In genomic region chr14:99675951-99676350, GRCh38 we compare ENCODE assay signal across 23 cellular contexts. TPM values are rescaled to one million over a fixed set of nuclear protein-coding genes. Genes with fewer than 3 reads are reported as not detected.
DNase-seq lines count a peak whose midpoint lies in the region; ATAC-seq and TF ChIP-seq lines count a peak whose summit lies in the region.
"Had no signal": no experiment of that assay in that cellular context is flagged by ENCODE, and none has a peak within 500 bp of the region (broad histone marks: within the 10 kb centered on the region; RNA-seq: fewer than 3 reads in every experiment).

No MANE protein-coding gene starts in this region.

- no peaks in the 10 kb centered on the region for H4K20me1 ChIP-seq in IMR-90 (ENCODE audit: insufficient read depth, low read length)
- H4K20me1 ChIP-seq in neural progenitor cell (ENCODE audit: low read depth), result no peaks in the 10 kb centered on the region
- H4K20me1 ChIP-seq: BLaER1 had no signal

- BruUV-seq in IMR-90 (replicated peaks; lab: Mats Ljungman, UMichigan), result no TSS peak

- peaks cover 23% of the 10 kb centered on the region in 2 donors for H3K4me1 Mint-ChIP-seq in effector memory CD8-positive, alpha-beta T cell (ENCODE audit: low read depth in 2 of 2)
- H3K4me1 Mint-ChIP-seq in neural progenitor cell, result peaks cover 27% of the 10 kb centered on the region
- peaks cover 33% of the 10 kb centered on the region for H3K4me1 Mint-ChIP-seq in stimulated activated effector memory CD8-positive, alpha-beta T cell treated with anti-CD3 and anti-CD28 coated beads, Interleukin-12 subunit alpha, Interleukin-12 subunit beta, amount 100 ng/mL, for 72 hours

- no peak for TF ChIP-seq POLR2A in IMR-90 (IDR thresholded peaks at IDR 0.05; ENCODE audit: low read depth, low read length)

- no peak overlapping the region for H3K4ac ChIP-seq in IMR-90 (ENCODE audit: low read depth, low read length)

- no peak overlapping the region for H3K56ac ChIP-seq in IMR-90 (ENCODE audit: extremely low read depth, insufficient read depth, low read length)

- no peak for TF ChIP-seq CTCF in IMR-90 (conservative IDR thresholded peaks at IDR 0.05; ENCODE audit: low read depth, low read length)
- no peak for TF ChIP-seq CTCF in neural progenitor cell (IDR thresholded peaks at IDR 0.05)

- H3K4me3 ChIP-seq in IMR-90 (ENCODE audit: insufficient read depth, low read depth, low read length), result no peak overlapping the region
- H3K4me3 ChIP-seq in neural progenitor cell, result no peak overlapping the region
- H3K4me3 ChIP-seq: BLaER1 had no signal

- dilution Hi-C loops in IMR-90 (cut with HindIII; ENCODE audit: low sequenced_read_pairs, unreplicated experiment), result no loop called here

- CTCF ChIA-PET in IMR-90 (lab: Yijun Ruan, JAX), result no interaction called here

- DNase-seq in IMR-90 (no peak), neural progenitor cell (ENCODE audit: low spot score) (no peak), COR-L47 (lab: John Stamatoyannopoulos, UW) (no peak), dermis blood vessel endothelial cell (no peak), NCI-H146 (lab: John Stamatoyannopoulos, UW) (no peak)
- DNase-seq in effector memory CD8-positive, alpha-beta T cell, result no peak
- no peak for DNase-seq in stimulated activated effector memory CD8-positive, alpha-beta T cell treated with anti-CD3 and anti-CD28 coated beads, Interleukin-12 subunit alpha, Interleukin-12 subunit beta, amount 100 ng/mL, for 72 hours (ENCODE audit: low spot score in 2 of 2)
- DNase-seq: DMS 273 treated with DMSO at 0.1 percent for 48 hours, DMS79 treated with DMSO at 0.1 percent for 48 hours, KBM-7, MV-4-11, NCI-H1105 treated with DMSO at 0.1 percent for 48 hours, NCI-H1694 treated with DMSO at 0.1 percent for 48 hours, NCI-H2081, NCI-H2171, NCI-H510A, SHP77 treated with DMSO at 0.1 percent for 48 hours had no signal

- H3K27me3 ChIP-seq in IMR-90 (ENCODE audit: control insufficient read depth, insufficient read depth, low read length) (peaks cover 14% of the 10 kb centered on the region; the same call in 1 of the 2 replicates), neural progenitor cell (no peaks in the 10 kb centered on the region)
- H3K27me3 ChIP-seq: BLaER1 had no signal

- no peak overlapping the region for H2BK20ac ChIP-seq in IMR-90 (ENCODE audit: low read depth, low read length)

- H2AFZ ChIP-seq in IMR-90 (replicated peaks; ENCODE audit: low read length, poor library complexity), result peak overlapping the region; percentile 43
- no peak overlapping the region for H2AFZ ChIP-seq in neural progenitor cell (replicated peaks)

- H2AK9ac ChIP-seq in IMR-90 (replicated peaks; ENCODE audit: low read depth, low read length, poor library complexity), result no peak overlapping the region

- H3K79me2 ChIP-seq in neural progenitor cell (ENCODE audit: low read depth), result no peaks in the 10 kb centered on the region

- H3K4me2 ChIP-seq in IMR-90 (ENCODE audit: low read depth, low read length), result no peak overlapping the region
- no peak overlapping the region for H3K4me2 ChIP-seq in neural progenitor cell
- H3K4me2 ChIP-seq: BLaER1 had no signal

- no peak overlapping the region for H3K18ac ChIP-seq in IMR-90 (ENCODE audit: low read depth, low read length)

- H3K27ac Mint-ChIP-seq in effector memory CD8-positive, alpha-beta T cell, result peak overlapping the region in 1 of 2 donors; percentile 56
- H3K27ac Mint-ChIP-seq in neural progenitor cell, result peak overlapping the region; percentile 94
- H3K27ac Mint-ChIP-seq in stimulated activated effector memory CD8-positive, alpha-beta T cell treated with anti-CD3 and anti-CD28 coated beads, Interleukin-12 subunit alpha, Interleukin-12 subunit beta, amount 100 ng/mL, for 72 hours, result peak overlapping the region; percentile 61
- H3K27ac Mint-ChIP-seq: CD4-positive, CD25-positive, alpha-beta regulatory T cell had no signal

- no peaks in the 10 kb centered on the region for H3K36me3 ChIP-seq in IMR-90 (ENCODE audit: control insufficient read depth, insufficient read depth, low read length)
- no peaks in the 10 kb centered on the region for H3K36me3 ChIP-seq in neural progenitor cell

- peaks cover 18% of the 10 kb centered on the region for H3K9me3 ChIP-seq in IMR-90 (ENCODE audit: control insufficient read depth, insufficient read depth, low read length)
- H3K9me3 ChIP-seq in neural progenitor cell (ENCODE audit: low read depth), result no peaks in the 10 kb centered on the region

- H3K4me1 ChIP-seq in IMR-90 (ENCODE audit: control insufficient read depth, insufficient read depth, low read length), result no peaks in the 10 kb centered on the region
- peaks cover 22% of the 10 kb centered on the region for H3K4me1 ChIP-seq in neural progenitor cell

- H3K27ac ChIP-seq in IMR-90 (ENCODE audit: insufficient read depth, low read length) (no peak overlapping the region), neural progenitor cell (no peak overlapping the region)
- H3K27ac ChIP-seq: BLaER1, RWPE1 had no signal

- no peak overlapping the region for H3K14ac ChIP-seq in IMR-90 (replicated peaks; ENCODE audit: low read depth, low read length)

- H3K9me1 ChIP-seq in IMR-90 (ENCODE audit: insufficient read depth, low read length), result no peaks in the 10 kb centered on the region

- no peak overlapping the region for H4K5ac ChIP-seq in IMR-90 (ENCODE audit: low read depth, low read length)

- WGBS in IMR-90 (ENCODE audit: extremely low coverage in 2 of 2, insufficient read length in 1 of 2), 2 experiments, result 60% methylated on average over 1 of the region's 10 CpGs; no CpG with 5 or more reads in 1 of the 2 experiments

- no peaks in the 10 kb centered on the region for H3K79me1 ChIP-seq in IMR-90 (ENCODE audit: low read depth in 1 of 2, low read length in 2 of 2)

- intact Hi-C loops in IMR-90 (cut with micrococcal nuclease), result no loop called here

- peaks cover 0 to 3% of the 10 kb centered on the region in 2 donors for H3K9me3 Mint-ChIP-seq in effector memory CD8-positive, alpha-beta T cell
- H3K9me3 Mint-ChIP-seq in neural progenitor cell, result peaks cover 12% of the 10 kb centered on the region
- H3K9me3 Mint-ChIP-seq in stimulated activated effector memory CD8-positive, alpha-beta T cell treated with anti-CD3 and anti-CD28 coated beads, Interleukin-12 subunit alpha, Interleukin-12 subunit beta, amount 100 ng/mL, for 72 hours, result peaks cover 4% of the 10 kb centered on the region

- peaks cover 4% of the 10 kb centered on the region for H3K36me3 Mint-ChIP-seq in effector memory CD8-positive, alpha-beta T cell (ENCODE audit: insufficient read depth)
- peaks cover 5% of the 10 kb centered on the region for H3K36me3 Mint-ChIP-seq in neural progenitor cell
- H3K36me3 Mint-ChIP-seq in stimulated activated effector memory CD8-positive, alpha-beta T cell treated with anti-CD3 and anti-CD28 coated beads, Interleukin-12 subunit alpha, Interleukin-12 subunit beta, amount 100 ng/mL, for 72 hours, result no peaks in the 10 kb centered on the region
- H3K36me3 Mint-ChIP-seq: CD4-positive, CD25-positive, alpha-beta regulatory T cell had no signal

- no peak overlapping the region for H4K8ac ChIP-seq in IMR-90 (ENCODE audit: low read depth in 2 of 2, low read length in 2 of 2)

- H2BK5ac ChIP-seq in IMR-90 (ENCODE audit: low read depth, low read length, poor library complexity, severe bottlenecking), result no peak overlapping the region

- no peak overlapping the region for H2AK5ac ChIP-seq in IMR-90 (ENCODE audit: low read depth, low read length)

- H2BK120ac ChIP-seq in IMR-90 (ENCODE audit: low read depth, low read length), result no peak overlapping the region

- ATAC-seq in IMR-90 (ENCODE audit: low read depth), result no peak
- ATAC-seq in effector memory CD8-positive, alpha-beta T cell (replicated peaks), result no peak
- ATAC-seq in stimulated activated effector memory CD8-positive, alpha-beta T cell treated with anti-CD3 and anti-CD28 coated beads, Interleukin-12 subunit alpha, Interleukin-12 subunit beta, amount 100 ng/mL, for 72 hours, result no peak
- ATAC-seq: Panc1 had no signal

- H3K4me3 Mint-ChIP-seq in effector memory CD8-positive, alpha-beta T cell, result peak overlapping the region; percentile 22 to 25
- peak overlapping the region; percentile 65 for H3K4me3 Mint-ChIP-seq in neural progenitor cell
- no peak overlapping the region for H3K4me3 Mint-ChIP-seq in stimulated activated effector memory CD8-positive, alpha-beta T cell treated with anti-CD3 and anti-CD28 coated beads, Interleukin-12 subunit alpha, Interleukin-12 subunit beta, amount 100 ng/mL, for 72 hours
- H3K4me3 Mint-ChIP-seq: CD4-positive, CD25-positive, alpha-beta regulatory T cell had no signal

- H4K91ac ChIP-seq in IMR-90 (ENCODE audit: insufficient read depth, low read depth, low read length), result no peak overlapping the region

- H3F3A ChIP-seq in neural progenitor cell (ENCODE audit: low read depth), result peaks cover 24% of the 10 kb centered on the region

- no peak overlapping the region for H2BK15ac ChIP-seq in IMR-90 (ENCODE audit: low read depth, low read length)

- peaks cover 0 to 9% of the 10 kb centered on the region in 2 donors for H3K27me3 Mint-ChIP-seq in effector memory CD8-positive, alpha-beta T cell
- H3K27me3 Mint-ChIP-seq in neural progenitor cell (ENCODE audit: insufficient read depth, low read depth), result peaks cover 4% of the 10 kb centered on the region

- no peak overlapping the region for H3K23ac ChIP-seq in IMR-90 (ENCODE audit: low read depth, low read length)

- in situ Hi-C loops in IMR-90 (cut with MboI; ENCODE audit: low sequenced_read_pairs), result no loop called here

- TF ChIP-seq RAD21 in IMR-90 (IDR thresholded peaks at IDR 0.05; ENCODE audit: low read length), result no peak

- POLR2A ChIA-PET in IMR-90 (lab: Charles Lee; ENCODE audit: unreplicated experiment), result no interaction called here

- H3K9ac ChIP-seq in IMR-90 (ENCODE audit: low read depth, low read length) (no peak overlapping the region), neural progenitor cell (no peak overlapping the region)
- H3K9ac ChIP-seq: BLaER1 had no signal

TF ChIP-seq in IMR-90, 13 proteins besides CTCF, POLR2A, EP300 and RAD21 (continues in another document):
- TF ChIP-seq BHLHE40 (IDR thresholded peaks at IDR 0.05; ENCODE audit: low read depth, low read length), result no peak

RNA-seq across cellular contexts. Expression of gene CYP46A1, which starts 8.1 kb away (rescaled TPM):
- under 0.01 and 0.18 TPM in 2 replicates for total RNA-seq in IMR-90 (2012; rRNA removed)
- polyA plus RNA-seq in IMR-90 (2012; rRNA removed), result 0.24 and 0.31 TPM in 2 replicates
- polyA plus RNA-seq in IMR-90 (2012; cell fraction: cytosol; rRNA removed), result 0.09 and 0.31 TPM in 2 replicates
- 1.0 and 1.2 TPM in 2 replicates for polyA plus RNA-seq in IMR-90 (2012; cell fraction: nucleus; rRNA removed; ENCODE audit: low replicate concordance)
- total RNA-seq in neural progenitor cell (ENCODE audit: low replicate concordance), result 0.77 and 1.1 TPM in 2 replicates
- total RNA-seq in dermis blood vessel endothelial cell, result under 0.01 and 0.14 TPM in 2 replicates
- total RNA-seq: CD4-positive, CD25-positive, alpha-beta regulatory T cell; HT-29 had no signal
- polyA plus RNA-seq: CD4-positive, CD25-positive, alpha-beta regulatory T cell had no signal

RNA-seq across cellular contexts. Expression of gene HHIPL1, which starts 31.0 kb away (rescaled TPM):
- total RNA-seq in IMR-90 (2012; rRNA removed), result 0.56 and 0.72 TPM in 2 replicates
- polyA plus RNA-seq in IMR-90 (2012; rRNA removed), result 0.65 and 1.4 TPM in 2 replicates
- 0.48 and 1.5 TPM in 2 replicates for polyA plus RNA-seq in IMR-90 (2012; cell fraction: cytosol; rRNA removed)
- 0.64 and 1.3 TPM in 2 replicates for polyA plus RNA-seq in IMR-90 (2012; cell fraction: nucleus; rRNA removed; ENCODE audit: low replicate concordance)
- 0.32 and 1.2 TPM in 2 replicates for total RNA-seq in neural progenitor cell (ENCODE audit: low replicate concordance)
- 1.7 and 4.1 TPM in 2 replicates for total RNA-seq in dermis blood vessel endothelial cell
- total RNA-seq: CD4-positive, CD25-positive, alpha-beta regulatory T cell; HT-29; MCF 10A had no signal
